ENCODE assay signal across 25 cellular contexts in genomic region chr2:237150186-237150585, GRCh38.
"Had no signal": no experiment of that assay in that cellular context is flagged by ENCODE, and none has a peak within 500 bp of the region (broad histone marks: within the 10 kb centered on the region; RNA-seq: fewer than 3 reads in every experiment).

No MANE protein-coding gene starts in this region.

- H3K9me3 ChIP-seq: neutrophil, ovary, prostate gland had no signal

- H3K36me3 ChIP-seq: brain microvascular endothelial cell, heart right ventricle, neutrophil, ovary, prostate gland, thoracic aorta, uterus had no signal

- H3K36me3 Mint-ChIP-seq: memory B cell had no signal

- H3K27ac Mint-ChIP-seq: effector memory CD8-positive, alpha-beta T cell; memory B cell; nephron; T-helper 2 cell treated with Interferon-gamma antibody and Interleukin-4, amounts not matched to agents 5 μg/mL and 100 μg/mL, for 36 hours had no signal

- H3K4me1 ChIP-seq: foreskin keratinocyte, prostate gland, uterus had no signal

- H3K4me1 Mint-ChIP-seq: memory B cell had no signal

- H3K9me3 Mint-ChIP-seq: effector memory CD8-positive, alpha-beta T cell had no signal

- H3K27me3 Mint-ChIP-seq: activated naive CD8-positive, alpha-beta T cell had no signal

- H3K4me3 ChIP-seq: coronary artery, dorsolateral prefrontal cortex, heart right ventricle, ovary, prostate gland, thoracic aorta, uterus had no signal

- H3K4me3 Mint-ChIP-seq: activated CD4-positive, alpha-beta T cell treated with anti-CD3 and anti-CD28 coated beads for 36 hours; activated naive CD8-positive, alpha-beta T cell; effector memory CD8-positive, alpha-beta T cell; memory B cell; nephron; T-helper 2 cell treated with Interferon-gamma antibody and Interleukin-4, amounts not matched to agents 5 μg/mL and 100 μg/mL, for 36 hours had no signal

- H3K27ac ChIP-seq: brain microvascular endothelial cell, coronary artery, foreskin keratinocyte, neutrophil, ovary, prostate gland, thoracic aorta, uterus had no signal

- H3K27me3 ChIP-seq: brain microvascular endothelial cell, foreskin keratinocyte, heart right ventricle, ovary, uterus had no signal

- FAIRE-seq: astrocyte, endothelial cell of umbilical vein had no signal

- DNase-seq: activated CD4-positive, CD25-positive, alpha-beta regulatory T cell; activated CD8-positive, alpha-beta memory T cell treated with anti-CD3 and anti-CD28 coated beads for 24 hours; activated effector memory CD4-positive, alpha-beta T cell treated with Interleukin-2 at 50 U/mL for 16 hours; amniotic stem cell; brain microvascular endothelial cell; effector memory CD8-positive, alpha-beta T cell; heart right ventricle; ovary; stimulated activated naive CD4-positive, alpha-beta T cell; T-helper 1 cell; trophoblast cell; uterus had no signal
